23 cellular contexts compared by ENCODE assay signal in the genomic region with DNA sequence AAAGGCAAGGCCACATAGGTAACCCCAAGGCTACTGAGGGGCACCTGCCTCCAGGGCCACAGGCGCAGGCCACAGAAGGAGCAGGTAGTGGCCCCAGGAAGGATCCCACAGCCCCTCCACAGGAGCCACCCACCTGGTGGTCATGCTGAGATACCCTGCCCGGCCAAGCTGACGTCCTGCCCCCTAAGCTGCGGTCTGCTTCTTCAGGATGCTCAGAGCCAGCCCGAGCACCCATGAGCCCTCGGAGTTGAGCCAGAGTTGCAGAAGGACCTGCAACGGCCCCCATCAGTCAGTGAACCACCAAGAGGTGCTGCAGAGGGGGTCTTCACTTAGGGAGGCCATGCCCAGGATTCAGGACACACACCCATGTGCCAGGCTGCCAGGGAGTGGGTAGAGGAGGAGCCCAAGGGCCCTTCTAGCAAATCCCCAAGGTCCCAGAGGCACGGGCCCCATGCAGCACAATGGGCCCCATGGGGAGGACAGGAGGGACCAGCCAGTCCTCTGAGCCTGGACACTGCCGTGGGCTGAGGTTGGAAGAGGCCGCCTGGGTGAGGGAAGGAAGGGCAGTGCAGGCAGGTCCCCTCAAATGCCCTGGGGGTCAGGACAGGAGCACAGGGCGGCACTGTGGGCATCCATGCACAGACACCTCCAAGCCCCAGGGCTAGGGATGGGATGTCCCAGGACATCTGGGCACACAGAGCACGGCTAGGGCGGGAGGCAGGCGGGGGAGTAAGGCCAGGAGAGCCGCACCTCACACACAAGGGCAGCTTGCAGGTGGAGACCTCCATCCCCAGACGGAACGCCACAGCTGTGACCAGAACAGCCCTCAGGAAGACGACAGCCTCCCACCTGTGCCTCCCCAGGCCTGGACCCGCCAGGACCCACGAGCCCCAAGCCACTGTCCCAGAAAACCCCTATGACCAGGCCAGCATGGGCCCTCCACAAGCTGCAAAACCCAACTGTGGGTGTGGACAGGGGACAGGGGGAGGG. TPM values are rescaled to one million over a fixed set of nuclear protein-coding genes. Genes with fewer than 3 reads are reported as not detected.
"Had no signal": no experiment of that assay in that cellular context is flagged by ENCODE, and none has a peak within 500 bp of the region (broad histone marks: within the 10 kb centered on the region; RNA-seq: fewer than 3 reads in every experiment).

No MANE protein-coding gene starts in this region.

- ATAC-seq: activated CD8-positive, alpha-beta memory T cell treated with anti-CD3 and anti-CD28 coated beads, Interleukin-2, amount 10 ng/mL, durations not matched to agents 7 days and 5 days; T-helper 17 cell; WTC11 had no signal

- H3K27me3 Mint-ChIP-seq: activated naive CD4-positive, alpha-beta T cell treated with anti-CD3 and anti-CD28 coated beads, Interleukin-2, amount 50 U/mL, for 24 hours; activated T-cell treated with anti-CD3 and anti-CD28 coated beads, Interleukin-2, amount 50 U/mL, for 24 hours; T-helper 17 cell had no signal

- H3K36me3 Mint-ChIP-seq: activated CD8-positive, alpha-beta memory T cell treated with anti-CD3 and anti-CD28 coated beads, Interleukin-2, amount 10 ng/mL, durations not matched to agents 7 days and 5 days; activated naive CD4-positive, alpha-beta T cell treated with anti-CD3 and anti-CD28 coated beads, Interleukin-2, amount 50 U/mL, for 24 hours; WTC11 had no signal

- H3K4me1 Mint-ChIP-seq: activated CD8-positive, alpha-beta memory T cell treated with anti-CD3 and anti-CD28 coated beads, Interleukin-2, amount 10 ng/mL, durations not matched to agents 7 days and 5 days; WTC11 had no signal

- H3K4me3 ChIP-seq: breast epithelium, Peyer's patch had no signal

- H3K9me3 ChIP-seq: breast epithelium, Peyer's patch had no signal

- H3K27ac ChIP-seq: breast epithelium, Peyer's patch had no signal

- H3K4me3 Mint-ChIP-seq: activated CD4-positive, alpha-beta T cell treated with anti-CD3 and anti-CD28 coated beads, Interleukin-2, amount 10 ng/mL, durations not matched to agents 24 days and 14 days; activated CD8-positive, alpha-beta memory T cell treated with anti-CD3 and anti-CD28 coated beads, Interleukin-2, amount 10 ng/mL, durations not matched to agents 7 days and 5 days; activated naive CD4-positive, alpha-beta T cell treated with anti-CD3 and anti-CD28 coated beads, Interleukin-2, amount 50 U/mL, for 24 hours; activated T-cell treated with anti-CD3 and anti-CD28 coated beads, Interleukin-2, amount 50 U/mL, for 24 hours; activated T-helper 1 cell treated with anti-CD3 and anti-CD28 coated beads, Interleukin-12 subunit alpha, Interleukin-12 subunit beta, Interleukin-2, Interleukin-4 antibody, amounts not matched to agents 30 ng/mL and 10 ng/mL and 1 ng/mL, durations not matched to agents 14 hours and 24 hours and 36 hours; T-helper 17 cell; WTC11 had no signal

- H3K27me3 ChIP-seq: breast epithelium, Peyer's patch had no signal

- H3K36me3 ChIP-seq: breast epithelium, Peyer's patch had no signal

- H3K9me3 Mint-ChIP-seq: activated CD4-positive, alpha-beta T cell treated with anti-CD3 and anti-CD28 coated beads, Interleukin-2, amount 10 ng/mL, durations not matched to agents 24 days and 14 days; activated naive CD4-positive, alpha-beta T cell treated with anti-CD3 and anti-CD28 coated beads, Interleukin-2, amount 50 U/mL, for 24 hours; activated T-cell treated with anti-CD3 and anti-CD28 coated beads, Interleukin-2, amount 50 U/mL, for 24 hours; activated T-helper 1 cell treated with anti-CD3 and anti-CD28 coated beads, Interleukin-12 subunit alpha, Interleukin-12 subunit beta, Interleukin-2, Interleukin-4 antibody, amounts not matched to agents 30 ng/mL and 10 ng/mL and 1 ng/mL, durations not matched to agents 14 hours and 24 hours and 36 hours; WTC11 had no signal

- H3K27ac Mint-ChIP-seq: activated CD4-positive, alpha-beta T cell treated with anti-CD3 and anti-CD28 coated beads, Interleukin-2, amount 10 ng/mL, durations not matched to agents 24 days and 14 days; activated CD8-positive, alpha-beta memory T cell treated with anti-CD3 and anti-CD28 coated beads, Interleukin-2, amount 10 ng/mL, durations not matched to agents 7 days and 5 days; activated naive CD4-positive, alpha-beta T cell treated with anti-CD3 and anti-CD28 coated beads, Interleukin-2, amount 50 U/mL, for 24 hours; activated T-cell treated with anti-CD3 and anti-CD28 coated beads, Interleukin-2, amount 50 U/mL, for 24 hours; activated T-helper 1 cell treated with anti-CD3 and anti-CD28 coated beads, Interleukin-12 subunit alpha, Interleukin-12 subunit beta, Interleukin-2, Interleukin-4 antibody, amounts not matched to agents 30 ng/mL and 10 ng/mL and 1 ng/mL, durations not matched to agents 14 hours and 24 hours and 36 hours; T-helper 17 cell; WTC11 had no signal

- H3K4me1 ChIP-seq: breast epithelium, Peyer's patch had no signal

- DNase-seq: activated CD4-positive, alpha-beta T cell treated with anti-CD3 and anti-CD28 coated beads for 1 hour; activated CD4-positive, alpha-beta T cell treated with anti-CD3 and anti-CD28 coated beads, Interleukin-2, amount 10 ng/mL, durations not matched to agents 24 days and 14 days; activated CD4-positive, alpha-beta T cell treated with anti-CD3 and anti-CD28 coated beads, Interleukin-2, amount 50 U/mL, for 48 hours; activated CD8-positive, alpha-beta memory T cell treated with anti-CD3 and anti-CD28 coated beads, Interleukin-2, amount 10 ng/mL, durations not matched to agents 7 days and 5 days; activated effector memory CD4-positive, alpha-beta T cell treated with Interleukin-2 at 50 U/mL for 16 hours; activated naive CD4-positive, alpha-beta T cell; activated T-cell treated with anti-CD3 and anti-CD28 coated beads, Interleukin-2, amount 50 U/mL, for 24 hours; central memory CD4-positive, alpha-beta T cell; KG1; NCI-H1092 treated with DMSO at 0.1 percent for 48 hours; NCI-H1417 treated with DMSO at 0.1 percent for 48 hours; NCI-H1694 treated with DMSO at 0.1 percent for 48 hours; NCI-H2029 treated with DMSO at 0.1 percent for 48 hours; NCI-H345; NCI-H69; Peyer's patch; SIG-M5; T-helper 17 cell; T-helper 9 cell had no signal

RNA-seq across cellular contexts. Expression of gene WNT9A, which starts 20.5 kb away (rescaled TPM):
- total RNA-seq: activated CD4-positive, alpha-beta T cell treated with anti-CD3 and anti-CD28 coated beads, Interleukin-2, amount 10 ng/mL, durations not matched to agents 24 days and 14 days; activated T-helper 1 cell treated with anti-CD3 and anti-CD28 coated beads, Interleukin-12 subunit alpha, Interleukin-12 subunit beta, Interleukin-2, Interleukin-4 antibody, amounts not matched to agents 30 ng/mL and 10 ng/mL and 1 ng/mL, durations not matched to agents 14 hours and 24 hours and 36 hours had no signal
